In genomic region chr14:51533160-51533559, GRCh38 we compare ENCODE assay signal across 14 cellular contexts.
DNase-seq lines count a peak whose midpoint lies in the region; ATAC-seq, FAIRE-seq and TF ChIP-seq lines count a peak whose summit lies in the region.
"Had no signal": no experiment of that assay in that cellular context is flagged by ENCODE, and none has a peak within 500 bp of the region (broad histone marks: within the 10 kb centered on the region; RNA-seq: fewer than 3 reads in every experiment).

No MANE protein-coding gene starts in this region.

- H3K36me3 ChIP-seq in astrocyte (ENCODE audit: insufficient read depth, low read length) (no peaks in the 10 kb centered on the region), kidney epithelial cell (ENCODE audit: control insufficient read depth, insufficient read depth, low read length) (no peaks in the 10 kb centered on the region)
- H3K36me3 ChIP-seq: BLaER1 had no signal

- H3K4me3 ChIP-seq in astrocyte (ENCODE audit: insufficient read depth, low read depth, low read length) (no peak overlapping the region), kidney epithelial cell (ENCODE audit: low read depth, low read length) (no peak overlapping the region)
- H3K4me3 ChIP-seq: BLaER1 had no signal

- peaks cover 28% of the 10 kb centered on the region for H3K4me1 Mint-ChIP-seq in astrocyte (ENCODE audit: low read depth, unreplicated experiment)
- H3K4me1 Mint-ChIP-seq: IgD-negative memory B cell had no signal

- H3K9ac ChIP-seq in astrocyte (ENCODE audit: low read length) = peak overlapping the region; percentile 66
- H3K9ac ChIP-seq: BLaER1 had no signal

- peak overlapping the region; percentile 31 for H3K4me2 ChIP-seq in astrocyte (ENCODE audit: low read length)
- H3K4me2 ChIP-seq: BLaER1 had no signal

- ATAC-seq in HG03280 (IDR thresholded peaks at IDR 0.05; ENCODE audit: unreplicated experiment) (no peak), GM18867 (IDR thresholded peaks at IDR 0.05; ENCODE audit: unreplicated experiment) (no peak)

- no peaks in the 10 kb centered on the region for H3K27me3 Mint-ChIP-seq in astrocyte (ENCODE audit: low read depth, unreplicated experiment)

- H3K9me3 Mint-ChIP-seq in astrocyte (ENCODE audit: unreplicated experiment) = peaks cover 4% of the 10 kb centered on the region
- H3K9me3 Mint-ChIP-seq: stimulated activated naive CD8-positive, alpha-beta T cell treated with anti-CD3 and anti-CD28 coated beads, Interleukin-15, Interleukin-2, amounts not matched to agents 100 ng/mL and 50 ng/mL, for 24 hours had no signal

- peak overlapping the region; percentile 85; the same call in 1 of the 2 replicates for H3K27ac ChIP-seq in C4-2B
- H3K27ac ChIP-seq in astrocyte (ENCODE audit: low read depth, low read length) = peak overlapping the region; percentile 86
- H3K27ac ChIP-seq: BLaER1 had no signal

- DNase-seq in LHCN-M2 (ENCODE audit: low read depth) = peak; percentile 88
- DNase-seq in astrocyte (ENCODE audit: low read depth) = peak; percentile 72
- DNase-seq in kidney epithelial cell (ENCODE audit: low read depth) = peak; percentile 59
- no peak for DNase-seq in hippocampal formation (lab: John Stamatoyannopoulos, UW)
- no peak for DNase-seq in SK-N-DZ (ENCODE audit: low spot score)
- DNase-seq: activated naive CD4-positive, alpha-beta T cell treated with anti-CD3 and anti-CD28 coated beads, Interleukin-2, amount 50 U/mL, for 16 hours; NCI-H1436; NCI-H526 treated with DMSO at 0.1 percent for 48 hours had no signal

- no peaks in the 10 kb centered on the region for H3K27me3 ChIP-seq in astrocyte (ENCODE audit: insufficient read depth, low read length)
- no peaks in the 10 kb centered on the region for H3K27me3 ChIP-seq in kidney epithelial cell (ENCODE audit: control insufficient read depth, insufficient read depth, low read length)
- H3K27me3 ChIP-seq: BLaER1 had no signal

- peak overlapping the region; percentile 39 for H2AFZ ChIP-seq in astrocyte (ENCODE audit: low read depth, low read length)

- H3K4me3 Mint-ChIP-seq in astrocyte (ENCODE audit: unreplicated experiment) = no peak overlapping the region
- H3K4me3 Mint-ChIP-seq: IgD-negative memory B cell; stimulated activated naive CD8-positive, alpha-beta T cell treated with anti-CD3 and anti-CD28 coated beads, Interleukin-15, Interleukin-2, amounts not matched to agents 100 ng/mL and 50 ng/mL, for 24 hours had no signal

- peaks cover 23% of the 10 kb centered on the region for H3K4me1 ChIP-seq in astrocyte (ENCODE audit: insufficient read depth, low read length)
- H3K4me1 ChIP-seq: BLaER1 had no signal

- H3K27ac Mint-ChIP-seq in astrocyte (ENCODE audit: unreplicated experiment) = peak overlapping the region; percentile 95
- H3K27ac Mint-ChIP-seq: IgD-negative memory B cell; stimulated activated naive CD8-positive, alpha-beta T cell treated with anti-CD3 and anti-CD28 coated beads, Interleukin-15, Interleukin-2, amounts not matched to agents 100 ng/mL and 50 ng/mL, for 24 hours had no signal

- TF ChIP-seq CTCF in C4-2B (conservative IDR thresholded peaks at IDR 0.05) (no peak), astrocyte (IDR thresholded peaks at IDR 0.05; ENCODE audit: insufficient read depth, low read depth, low read length) (no peak), kidney epithelial cell (IDR thresholded peaks at IDR 0.05; ENCODE audit: insufficient read depth, low read length, poor library complexity, severe bottlenecking) (no peak)

- H4K20me1 ChIP-seq in astrocyte (ENCODE audit: insufficient read depth, low read length) = no peaks in the 10 kb centered on the region
- H4K20me1 ChIP-seq: BLaER1 had no signal

- no peaks in the 10 kb centered on the region for H3K9me3 ChIP-seq in astrocyte (ENCODE audit: insufficient read depth, low read depth, low read length)

- H3K36me3 Mint-ChIP-seq in astrocyte (ENCODE audit: low read depth, unreplicated experiment) = peaks cover 2% of the 10 kb centered on the region
- H3K36me3 Mint-ChIP-seq: IgD-negative memory B cell had no signal

- no peaks in the 10 kb centered on the region for H3K79me2 ChIP-seq in astrocyte (ENCODE audit: insufficient read depth, low read length)

- peak; percentile 67 for FAIRE-seq in astrocyte (lab: Jason Lieb, UNC)

Comparison
In these comparisons a context has a peak if more than half of its experiments do, and no peak if none do; other contexts are left out.
1. DNase-seq: peak in LHCN-M2 (single experiment), astrocyte (single experiment) and kidney epithelial cell (single experiment); none in hippocampal formation (0 of 2) and SK-N-DZ (single experiment).